In the genomic region with DNA sequence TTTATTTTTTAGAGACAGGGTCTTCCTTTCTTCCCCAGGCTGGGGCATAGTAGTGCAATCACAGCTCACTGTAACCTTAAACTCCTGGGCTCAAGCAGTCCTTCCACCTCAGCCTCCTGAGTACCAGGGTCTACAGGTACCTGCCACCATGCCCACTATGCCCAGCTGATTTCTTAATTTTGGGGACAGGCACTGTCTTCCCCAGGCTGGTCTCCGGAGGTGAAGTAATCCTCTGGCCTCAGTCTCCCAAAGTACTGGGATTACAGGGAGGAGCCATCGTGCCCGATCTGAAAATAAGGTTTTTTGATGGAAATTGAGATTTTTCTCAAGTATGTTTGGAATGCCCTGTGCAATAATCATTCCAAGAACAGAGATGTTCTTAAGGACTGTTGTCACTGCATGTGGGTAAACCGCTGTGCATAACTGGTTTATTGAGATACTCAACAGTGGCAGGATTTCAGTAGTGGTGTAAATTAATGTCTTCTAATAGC, we compare ENCODE assay signal across 15 cellular contexts. TPM values are rescaled to one million over a fixed set of nuclear protein-coding genes. Genes with fewer than 3 reads are reported as not detected.
DNase-seq lines count a peak whose midpoint lies in the region; ATAC-seq and TF ChIP-seq lines count a peak whose summit lies in the region.
"Had no signal": no experiment of that assay in that cellular context is flagged by ENCODE, and none has a peak within 500 bp of the region (broad histone marks: within the 10 kb centered on the region; RNA-seq: fewer than 3 reads in every experiment).

No MANE protein-coding gene starts in this region.

- peak; percentile 66 for DNase-seq in DMS 273 (lab: John Stamatoyannopoulos, UW; ENCODE audit: unreplicated experiment)
- DNase-seq in DMS 273 treated with DMSO at 0.1 percent for 48 hours (lab: John Stamatoyannopoulos, UW) = no peak
- DNase-seq in DND-41 = no peak
- no peak for DNase-seq in activated naive CD8-positive, alpha-beta T cell treated with anti-CD3 and anti-CD28 coated beads for 36 hours
- no peak for DNase-seq in sciatic nerve (ENCODE audit: low spot score)
- DNase-seq in caudate nucleus (lab: John Stamatoyannopoulos, UW) = no peak
- no peak for DNase-seq in mesenteric fat pad (ENCODE audit: low spot score)
- DNase-seq: 8988T, MM.1S, natural killer cell, NCI-H187 treated with DMSO at 0.1 percent for 48 hours, NCI-H510A, thyroid gland had no signal

- H3K9me3 Mint-ChIP-seq in activated naive CD8-positive, alpha-beta T cell treated with anti-CD3 and anti-CD28 coated beads for 36 hours = no peaks in the 10 kb centered on the region
- H3K9me3 Mint-ChIP-seq: activated T-helper 17 cell treated with anti-CD3 and anti-CD28 coated beads, Interleukin-2, amount 50 U/mL, for 72 hours; natural killer cell had no signal

- H3K4me3 ChIP-seq in DND-41 (ENCODE audit: low read depth in 1 of 2, low read length in 2 of 2) = no peak overlapping the region
- H3K4me3 ChIP-seq: thyroid gland had no signal

- peaks cover 29% of the 10 kb centered on the region for H3K4me1 Mint-ChIP-seq in activated naive CD8-positive, alpha-beta T cell treated with anti-CD3 and anti-CD28 coated beads for 36 hours

- H3K27ac Mint-ChIP-seq in activated naive CD8-positive, alpha-beta T cell treated with anti-CD3 and anti-CD28 coated beads for 36 hours = peak overlapping the region; percentile 11
- H3K27ac Mint-ChIP-seq: activated T-helper 17 cell treated with anti-CD3 and anti-CD28 coated beads, Interleukin-2, amount 50 U/mL, for 72 hours; natural killer cell had no signal

- H3K36me3 ChIP-seq in DND-41 (ENCODE audit: insufficient read depth, low read length) = peaks cover 64% of the 10 kb centered on the region

- peaks cover 14% of the 10 kb centered on the region; the same call in 1 of the 2 replicates for H3K4me1 ChIP-seq in DND-41 (ENCODE audit: insufficient read depth, low read length)

- no peak overlapping the region for H3K4me2 ChIP-seq in DND-41 (ENCODE audit: insufficient read depth, low read length)

- no peaks in the 10 kb centered on the region for H3K27me3 ChIP-seq in DND-41 (ENCODE audit: insufficient read depth, low read length, poor library complexity)
- H3K27me3 ChIP-seq: thyroid gland had no signal

- H3K36me3 Mint-ChIP-seq in activated naive CD8-positive, alpha-beta T cell treated with anti-CD3 and anti-CD28 coated beads for 36 hours = peaks cover 49% of the 10 kb centered on the region

- H3K4me3 Mint-ChIP-seq in activated naive CD8-positive, alpha-beta T cell treated with anti-CD3 and anti-CD28 coated beads for 36 hours = peak overlapping the region; percentile 6
- H3K4me3 Mint-ChIP-seq: activated T-helper 17 cell treated with anti-CD3 and anti-CD28 coated beads, Interleukin-2, amount 50 U/mL, for 72 hours; natural killer cell had no signal

- H2AFZ ChIP-seq in DND-41 (ENCODE audit: low read depth, low read length) = no peak overlapping the region

- intact Hi-C loops in sciatic nerve (cut with DNase I) = no loop called here

- peak; percentile 17 for ATAC-seq in DND-41 (ENCODE audit: insufficient read depth, low read depth)
- peak; percentile 15 for ATAC-seq in HG03432 (IDR thresholded peaks at IDR 0.05; ENCODE audit: unreplicated experiment)
- ATAC-seq in sciatic nerve = no peak
- ATAC-seq: activated T-helper 17 cell treated with anti-CD3 and anti-CD28 coated beads, Interleukin-2, amount 50 U/mL, for 72 hours had no signal

- H3K27ac ChIP-seq in DND-41 (ENCODE audit: low read length) (no peak overlapping the region), caudate nucleus (ENCODE audit: low read depth, low read length) (no peak overlapping the region)
- H3K27ac ChIP-seq: thyroid gland had no signal

- TF ChIP-seq CTCF in DND-41 (IDR thresholded peaks at IDR 0.05; ENCODE audit: borderline replicate concordance, extremely low read depth, low read length, poor library complexity, severe bottlenecking) = no peak

- peaks cover 40% of the 10 kb centered on the region for H4K20me1 ChIP-seq in DND-41 (ENCODE audit: insufficient read depth, low read length)

- no peak overlapping the region for H3K9ac ChIP-seq in DND-41 (ENCODE audit: low read depth, low read length)

- H3K9me3 ChIP-seq in DND-41 (ENCODE audit: insufficient read depth, low read length, severe bottlenecking) = no peaks in the 10 kb centered on the region
- H3K9me3 ChIP-seq: thyroid gland had no signal

- peaks cover 3% of the 10 kb centered on the region for H3K27me3 Mint-ChIP-seq in activated naive CD8-positive, alpha-beta T cell treated with anti-CD3 and anti-CD28 coated beads for 36 hours
- H3K27me3 Mint-ChIP-seq: activated T-helper 17 cell treated with anti-CD3 and anti-CD28 coated beads, Interleukin-2, amount 50 U/mL, for 72 hours had no signal

- H3K79me2 ChIP-seq in DND-41 (ENCODE audit: insufficient read depth, low read length) = peaks cover 23% of the 10 kb centered on the region

RNA-seq across cellular contexts. Expression of a gene that starts 0.9 kb away (rescaled TPM):
- under 1 TPM; 0.22 to 0.35 TPM for total RNA-seq in activated naive CD8-positive, alpha-beta T cell treated with anti-CD3 and anti-CD28 coated beads for 36 hours
- total RNA-seq in sciatic nerve (1.6 TPM), mesenteric fat pad (not detected)

RNA-seq across cellular contexts. Expression of a gene that starts 9.7 kb away (rescaled TPM):
- total RNA-seq in activated naive CD8-positive, alpha-beta T cell treated with anti-CD3 and anti-CD28 coated beads for 36 hours = 100 to 1,000 TPM; 236 to 250 TPM
- total RNA-seq in sciatic nerve (57.2 TPM), mesenteric fat pad (84.8 TPM)
